In the genomic region with DNA sequence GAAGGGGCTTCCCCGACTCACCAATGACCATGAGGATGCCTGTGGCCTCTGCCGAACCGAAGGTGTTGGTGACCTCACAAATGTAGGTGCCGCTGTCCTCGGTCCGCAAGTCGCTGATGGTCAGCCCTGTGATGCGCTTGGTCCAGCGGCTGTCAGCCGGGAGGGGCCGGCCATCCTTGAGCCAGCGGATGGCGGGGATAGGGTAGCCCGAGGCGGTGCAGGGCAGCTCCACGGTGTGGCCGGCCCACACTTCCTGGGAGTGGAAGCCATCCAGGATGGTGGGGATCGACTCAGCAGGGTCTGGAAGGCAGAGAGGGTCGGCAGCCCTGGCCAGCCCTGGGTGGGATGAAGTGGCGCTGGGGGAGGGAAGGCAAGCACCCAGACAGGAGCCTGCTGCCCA, we compare ENCODE assay signal across 7 cellular contexts.
"Had no signal": no experiment of that assay in that cellular context is flagged by ENCODE, and none has a peak within 500 bp of the region (broad histone marks: within the 10 kb centered on the region; RNA-seq: fewer than 3 reads in every experiment).

No MANE protein-coding gene starts in this region.

- DNase-seq: GOT3, H7, HFFc6 had no signal

- H3K36me3 ChIP-seq: HAP-1 had no signal

- H3K4me3 ChIP-seq: HAP-1 had no signal

- H3K4me1 ChIP-seq: HAP-1 had no signal

- ATAC-seq: HCT116, HepG2 had no signal

- H3K27ac ChIP-seq: HL-60 had no signal

- H3K9me3 ChIP-seq: HAP-1 had no signal
